28 cellular contexts compared by ENCODE assay signal in genomic region chr2:163773276-163773675, GRCh38. TPM values are rescaled to one million over a fixed set of nuclear protein-coding genes. Genes with fewer than 3 reads are reported as not detected.
"Had no signal": no experiment of that assay in that cellular context is flagged by ENCODE, and none has a peak within 500 bp of the region (broad histone marks: within the 10 kb centered on the region; RNA-seq: fewer than 3 reads in every experiment).

No MANE protein-coding gene starts in this region.

- H3K4me1 Mint-ChIP-seq: natural killer cell; nephron; neural progenitor cell; stimulated activated memory B cell treated with anti-CD40 and anti-IgM and Interleukin-4, amounts not matched to agents 10 μg/mL and 1 μg/mL and 100 μg/mL, for 72 hours; stimulated activated naive CD8-positive, alpha-beta T cell treated with anti-CD3 and anti-CD28 coated beads, Interleukin-15, amount 100 ng/mL, for 72 hours had no signal

- H3K27ac ChIP-seq: neural progenitor cell, ovary, parathyroid adenoma, psoas muscle, skin epidermis, spleen, thoracic aorta, thyroid gland, tibial nerve, upper lobe of left lung, vagina had no signal

- DNase-seq: natural killer cell; occipital lobe; ovary; posterior cingulate gyrus; psoas muscle; right cardiac atrium; spleen; stimulated activated CD4-positive, alpha-beta T cell treated with anti-CD3 and anti-CD28 coated beads, Interleukin-12 subunit alpha, Interleukin-12 subunit beta, amount 100 ng/mL, for 4 hours; stimulated activated CD4-positive, alpha-beta T cell treated with anti-CD3 and anti-CD28 coated beads, Interleukin-1b, Interleukin-23, amount 100 ng/mL, for 48 hours; stimulated activated CD4-positive, alpha-beta T cell treated with anti-CD3 and anti-CD28 coated beads, Interleukin-4, amount 100 ng/mL, for 1 hour; stimulated activated CD4-positive, alpha-beta T cell treated with anti-CD3 and anti-CD28 coated beads, Interleukin-4, amount 100 ng/mL, for 4 hours; stimulated activated CD8-positive, alpha-beta memory T cell treated with anti-CD3 and anti-CD28 coated beads, Interleukin-4, amount 100 ng/mL, for 48 hours; stimulated activated naive CD4-positive, alpha-beta T cell; stimulated activated naive CD8-positive, alpha-beta T cell treated with anti-CD3 and anti-CD28 coated beads, Interleukin-15, amount 100 ng/mL, for 72 hours; stimulated activated naive CD8-positive, alpha-beta T cell treated with anti-CD3 and anti-CD28 coated beads, Interleukin-15, Interleukin-2, amounts not matched to agents 100 U/mL and 50 U/mL, for 24 hours; thyroid gland; upper lobe of left lung had no signal

- H3K9me3 Mint-ChIP-seq: nephron, neural progenitor cell had no signal

- H3K79me2 ChIP-seq: parathyroid adenoma had no signal

- H3K27me3 Mint-ChIP-seq: progenitor cell of endocrine pancreas; stimulated activated memory B cell treated with anti-CD40 and anti-IgM and Interleukin-4, amounts not matched to agents 10 μg/mL and 1 μg/mL and 100 μg/mL, for 72 hours; stimulated activated naive CD8-positive, alpha-beta T cell treated with anti-CD3 and anti-CD28 coated beads, Interleukin-15, amount 100 ng/mL, for 72 hours had no signal

- H3K4me3 ChIP-seq: neural progenitor cell, ovary, psoas muscle, skin epidermis, smooth muscle cell, spleen, thoracic aorta, thyroid gland, tibial nerve, upper lobe of left lung, vagina had no signal

- H3K36me3 Mint-ChIP-seq: natural killer cell; neural progenitor cell; stimulated activated memory B cell treated with anti-CD40 and anti-IgM and Interleukin-4, amounts not matched to agents 10 μg/mL and 1 μg/mL and 100 μg/mL, for 72 hours had no signal

- H3K9ac ChIP-seq: neural progenitor cell, parathyroid adenoma had no signal

- H3K4me2 ChIP-seq: neural progenitor cell, smooth muscle cell had no signal

- H3K36me3 ChIP-seq: neural progenitor cell, ovary, spleen, thoracic aorta, thyroid gland, tibial nerve, upper lobe of left lung, vagina had no signal

- H3K27ac Mint-ChIP-seq: natural killer cell; nephron; neural progenitor cell; progenitor cell of endocrine pancreas; stimulated activated memory B cell treated with anti-CD40 and anti-IgM and Interleukin-4, amounts not matched to agents 10 μg/mL and 1 μg/mL and 100 μg/mL, for 72 hours; stimulated activated naive CD8-positive, alpha-beta T cell treated with anti-CD3 and anti-CD28 coated beads, Interleukin-15, amount 100 ng/mL, for 72 hours had no signal

- ATAC-seq: natural killer cell; psoas muscle; right cardiac atrium; sciatic nerve; stimulated activated memory B cell treated with anti-CD40 and anti-IgM and Interleukin-4, amounts not matched to agents 10 μg/mL and 1 μg/mL and 100 μg/mL, for 72 hours; stimulated activated naive CD8-positive, alpha-beta T cell treated with anti-CD3 and anti-CD28 coated beads, Interleukin-15, amount 100 ng/mL, for 72 hours; stimulated activated naive CD8-positive, alpha-beta T cell treated with anti-CD3 and anti-CD28 coated beads, Interleukin-15, Interleukin-2, amounts not matched to agents 100 U/mL and 50 U/mL, for 24 hours had no signal

- H2AFZ ChIP-seq: neural progenitor cell, parathyroid adenoma had no signal

- H3K4me1 ChIP-seq: neural progenitor cell, parathyroid adenoma, psoas muscle, spleen, tibial nerve, upper lobe of left lung, vagina had no signal

- H3K27me3 ChIP-seq: neural progenitor cell, ovary, spleen, thyroid gland, tibial nerve, upper lobe of left lung, vagina had no signal

- H3K4me3 Mint-ChIP-seq: natural killer cell; nephron; neural progenitor cell; stimulated activated memory B cell treated with anti-CD40 and anti-IgM and Interleukin-4, amounts not matched to agents 10 μg/mL and 1 μg/mL and 100 μg/mL, for 72 hours; stimulated activated naive CD8-positive, alpha-beta T cell treated with anti-CD3 and anti-CD28 coated beads, Interleukin-15, amount 100 ng/mL, for 72 hours had no signal

- H3K9me3 ChIP-seq: ovary, psoas muscle, spleen, thoracic aorta, thyroid gland, tibial nerve, upper lobe of left lung, vagina had no signal

RNA-seq across cellular contexts. Expression of gene FIGN, which starts 37.5 kb away (rescaled TPM):
- total RNA-seq: natural killer cell had no signal
